In the genomic region with DNA sequence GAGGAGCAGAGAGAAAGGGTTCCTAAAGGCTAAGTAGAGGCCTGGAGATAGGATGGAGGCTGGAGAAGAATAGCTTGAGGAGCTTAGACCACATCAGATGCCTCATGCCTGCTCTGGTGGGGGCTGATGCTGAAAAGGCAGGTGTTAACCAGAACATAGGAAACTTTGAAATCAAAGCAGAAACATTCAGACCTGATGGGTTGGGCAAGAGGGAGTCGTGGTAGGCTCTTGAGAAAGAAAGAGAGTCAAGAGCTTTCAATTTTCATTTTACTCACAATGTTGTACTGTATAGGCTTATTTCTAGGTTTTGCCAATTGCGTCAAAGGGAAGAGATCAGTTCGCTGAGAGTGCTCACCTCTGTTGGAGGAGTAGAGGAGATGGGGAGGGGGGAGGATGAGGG, we compare ENCODE assay signal across 13 cellular contexts.
"Had no signal": no experiment of that assay in that cellular context is flagged by ENCODE, and none has a peak within 500 bp of the region (broad histone marks: within the 10 kb centered on the region; RNA-seq: fewer than 3 reads in every experiment).

No MANE protein-coding gene starts in this region.

- H3K79me2 ChIP-seq: hepatocyte had no signal

- H2AFZ ChIP-seq: hepatocyte had no signal

- H3K4me3 ChIP-seq: hepatocyte, stomach, thoracic aorta had no signal

- H3K4me1 ChIP-seq: stomach had no signal

- H3K9me3 ChIP-seq: stomach, thoracic aorta had no signal

- H3K27ac Mint-ChIP-seq: activated CD8-positive, alpha-beta T cell treated with anti-CD3 and anti-CD28 coated beads for 36 hours; mesothelial cell of epicardium; T-cell had no signal

- ATAC-seq: activated CD8-positive, alpha-beta T cell treated with anti-CD3 and anti-CD28 coated beads for 36 hours; T-cell had no signal

- H3K36me3 ChIP-seq: stomach, thoracic aorta had no signal

- H3K27me3 Mint-ChIP-seq: activated CD8-positive, alpha-beta T cell treated with anti-CD3 and anti-CD28 coated beads for 36 hours had no signal

- H3K4me1 Mint-ChIP-seq: T-cell had no signal

- H3K27ac ChIP-seq: hepatocyte, stomach, thoracic aorta had no signal

- H3K27me3 ChIP-seq: stomach had no signal

- H3K9me3 Mint-ChIP-seq: mesothelial cell of epicardium had no signal

- H3K4me3 Mint-ChIP-seq: activated CD8-positive, alpha-beta T cell treated with anti-CD3 and anti-CD28 coated beads for 36 hours; mesothelial cell of epicardium; T-cell had no signal

- H3K36me3 Mint-ChIP-seq: mesothelial cell of epicardium, T-cell had no signal

- DNase-seq: activated CD4-positive, alpha-beta T cell treated with anti-CD3 and anti-CD28 coated beads for 1 hour; activated CD8-positive, alpha-beta memory T cell treated with anti-CD3 and anti-CD28 coated beads, Interleukin-2, amount 50 U/mL, for 4 hours; activated CD8-positive, alpha-beta T cell treated with anti-CD3 and anti-CD28 coated beads for 36 hours; activated naive CD4-positive, alpha-beta T cell treated with Interleukin-2 at 50 U/mL for 16 hours; central memory CD4-positive, alpha-beta T cell; cortex of kidney; effector memory CD4-positive, alpha-beta T cell; retina; stomach; T-cell had no signal
